Comparison of ENCODE assay signal across 8 cellular contexts in the genomic region with DNA sequence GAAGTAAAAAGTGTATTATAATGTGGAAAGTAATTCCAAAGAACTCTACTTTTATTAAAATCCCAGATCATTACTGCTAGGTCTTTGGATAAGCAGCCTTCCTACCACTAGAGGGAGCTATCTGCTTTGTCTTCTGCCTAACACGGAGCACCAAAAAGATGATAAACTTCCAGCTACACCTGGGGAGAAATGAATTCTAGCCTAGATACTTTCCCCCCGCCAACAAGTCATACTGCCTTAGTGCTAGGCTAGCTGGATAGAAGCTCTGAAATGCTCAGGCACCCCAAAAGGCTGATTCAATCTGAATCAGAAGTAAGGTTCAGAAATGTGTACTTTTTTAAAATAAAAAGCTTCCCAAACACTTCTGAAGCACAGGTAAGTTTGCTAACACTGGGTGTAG. TPM values are rescaled to one million over a fixed set of nuclear protein-coding genes. Genes with fewer than 3 reads are reported as not detected.
DNase-seq lines count a peak whose midpoint lies in the region; ATAC-seq and TF ChIP-seq lines count a peak whose summit lies in the region.

No MANE protein-coding gene starts in this region.

- H3K36me3 Mint-ChIP-seq in naive B cell, result peaks cover 0 to 4% of the 10 kb centered on the region in 2 donors

- ATAC-seq in Right ventricle myocardium inferior (peak; percentile 72), naive B cell (ENCODE audit: low read depth in 2 of 2) (peak; percentile 52 to 56), GM18502 (IDR thresholded peaks at IDR 0.05; ENCODE audit: poor library complexity, unreplicated experiment) (no peak)

- in situ Hi-C loops in HAP-1 (cut with MboI; ENCODE audit: low sequenced_read_pairs), result loop anchor here (10.0 to 25.0 kb wide), 2 partner anchors 158 to 830 kb away; no protein-coding TSS in a partner anchor

- no peak overlapping the region for H3K4me3 ChIP-seq in HAP-1

- no peaks in the 10 kb centered on the region for H3K4me1 ChIP-seq in HAP-1

- no peaks in the 10 kb centered on the region for H3K9me3 ChIP-seq in HAP-1

- TF ChIP-seq POLR2A in erythroblast (IDR thresholded peaks at IDR 0.05; ENCODE audit: low read length), result no peak

- no peaks in the 10 kb centered on the region for H3K9me3 Mint-ChIP-seq in naive B cell

- no peaks in the 10 kb centered on the region for H3K27me3 Mint-ChIP-seq in naive B cell

- intact Hi-C loops in Right ventricle myocardium inferior (cut with DNase I) (loop anchor here (1.0 to 5.0 kb wide), 3 partner anchors 50 to 160 kb away; partner anchors contain the start of genes RNF145 and UBLCP1), cardiac septum (cut with DNase I) (loop anchor here (2.0 to 5.0 kb wide), 3 partner anchors 46 to 160 kb away; partner anchors contain the start of gene UBLCP1)

- peak overlapping the region in 2 of 8 donors; percentile 36 to 38 for H3K4me3 Mint-ChIP-seq in naive B cell

- H3K27me3 ChIP-seq in HAP-1 (ENCODE audit: low read depth), result no peaks in the 10 kb centered on the region

- peaks cover 17 to 35% (median 18%) of the 10 kb centered on the region in 3 donors for H3K4me1 Mint-ChIP-seq in naive B cell

- peak overlapping the region in 3 of 6 donors; percentile 75 to 93 (median 85) for H3K27ac Mint-ChIP-seq in naive B cell

- no peak for DNase-seq in Right ventricle myocardium inferior (ENCODE audit: missing footprints)
- DNase-seq in cardiac septum (ENCODE audit: low spot score), result no peak
- DNase-seq in HAP-1 (ENCODE audit: low spot score in 2 of 2), result peak; percentile 57 to 65
- DNase-seq in NCI-H1417 (lab: John Stamatoyannopoulos, UW), result peak; percentile 11 to 78 (median 70)
- peak in 3 of 5 donors; percentile 26 to 59 (median 45) for DNase-seq in T-helper 1 cell
- peak; percentile 71 to 86 for DNase-seq in erythroblast (lab: John Stamatoyannopoulos, UW)
- peak; percentile 62 for DNase-seq in naive B cell

- H3K36me3 ChIP-seq in HAP-1 (replicated peaks), result peaks cover 48% of the 10 kb centered on the region

RNA-seq across cellular contexts. Expression of gene RNF145, which starts 52.5 kb away (rescaled TPM):
- total RNA-seq in Right ventricle myocardium inferior (21.9 TPM), cardiac septum (25.4 TPM)
- 10 to 100 TPM in 5 of 6 donors, 1 to 10 TPM in 1; 8.8 to 14.4 (median 10.4) TPM for polyA plus RNA-seq in naive B cell (ENCODE audit: low read depth in 6 of 6)

RNA-seq across cellular contexts. Expression of gene EBF1, which starts 57.1 kb away (rescaled TPM):
- 17.1 TPM for total RNA-seq in Right ventricle myocardium inferior
- total RNA-seq in cardiac septum, result 9.8 TPM
- 10 to 100 TPM; 27.7 to 48.4 (median 40.1) TPM for polyA plus RNA-seq in naive B cell (ENCODE audit: low read depth in 6 of 6)

Comparison
In these comparisons a context has a peak if more than half of its experiments do, and no peak if none do; other contexts are left out.
1. DNase-seq: peak in HAP-1 (2 of 2), NCI-H1417 (3 of 3), T-helper 1 cell (3 of 5), erythroblast (2 of 2) and naive B cell (single experiment); none in Right ventricle myocardium inferior (single experiment) and cardiac septum (single experiment).